ENCODE assay signal across 8 cellular contexts in genomic region chr6:68778356-68779020, GRCh38.
DNase-seq lines count a peak whose midpoint lies in the region; ATAC-seq, FAIRE-seq and TF ChIP-seq lines count a peak whose summit lies in the region.

No MANE protein-coding gene starts in this region.

- H3K9ac ChIP-seq in DND-41 (ENCODE audit: low read depth, low read length), result no peak overlapping the region
- no peak overlapping the region for H3K9ac ChIP-seq in H1 (replicated peaks in 1 of 4; ENCODE audit: extremely low read depth in 1 of 4, low read depth in 3 of 4, low read length in 3 of 4)

- peak; percentile 94 to 96 for TF ChIP-seq RAD21 in H1 (IDR thresholded peaks at IDR 0.05 in 1 of 2, conservative IDR thresholded peaks at IDR 0.05 in 1 of 2; ENCODE audit: low read depth in 2 of 2, low read length in 2 of 2)

- no peak overlapping the region for H3K56ac ChIP-seq in H1 (replicated peaks; ENCODE audit: insufficient read length, low read depth, low read length)

- no peaks in the 10 kb centered on the region for H3K23me2 ChIP-seq in H1 (ENCODE audit: low read depth, low read length)

- no peak overlapping the region for H2BK15ac ChIP-seq in H1 (ENCODE audit: low read length)

- H3K4me1 ChIP-seq in DND-41 (ENCODE audit: insufficient read depth, low read length) (no peaks in the 10 kb centered on the region), OCI-LY7 (ENCODE audit: insufficient read depth, low read length, poor library complexity, severe bottlenecking) (no peaks in the 10 kb centered on the region), H1 (replicated peaks in 1 of 4; ENCODE audit: control insufficient read depth in 3 of 4, insufficient read depth in 4 of 4, low read length in 3 of 4) (no peaks in the 10 kb centered on the region), prostate gland (replicated peaks) (no peaks in the 10 kb centered on the region), stomach (peaks cover 0 to 3% (median 0%) of the 10 kb centered on the region in 4 donors)

- no peak overlapping the region for H4K8ac ChIP-seq in H1 (ENCODE audit: extremely low read depth, insufficient read depth, low read length)

- no peak overlapping the region for H4K91ac ChIP-seq in H1 (replicated peaks; ENCODE audit: insufficient read length, low read length)

- H3K9me3 ChIP-seq in DND-41 (ENCODE audit: insufficient read depth, low read length, severe bottlenecking) (no peaks in the 10 kb centered on the region), OCI-LY7 (ENCODE audit: low read length) (no peaks in the 10 kb centered on the region), H1 (ENCODE audit: insufficient read depth in 2 of 2, low read depth in 1 of 2, low read length in 1 of 2) (no peaks in the 10 kb centered on the region), prostate gland (no peaks in the 10 kb centered on the region), stomach (no peaks in the 10 kb centered on the region)

- H3K79me1 ChIP-seq in H1 (ENCODE audit: low read depth, low read length), result no peaks in the 10 kb centered on the region

- no TSS peak for BruUV-seq in OCI-LY7 (replicated peaks; lab: Mats Ljungman, UMichigan)

- no peak overlapping the region for H2BK20ac ChIP-seq in H1 (ENCODE audit: low read length)

- H4K20me1 ChIP-seq in DND-41 (ENCODE audit: insufficient read depth, low read length), result no peaks in the 10 kb centered on the region
- no peaks in the 10 kb centered on the region for H4K20me1 ChIP-seq in OCI-LY7 (ENCODE audit: insufficient read depth, low read length)
- H4K20me1 ChIP-seq in H1 (replicated peaks in 1 of 2; ENCODE audit: control insufficient read depth in 1 of 2, insufficient read depth in 2 of 2, low read length in 2 of 2), result no peaks in the 10 kb centered on the region

- no peak overlapping the region for H3K14ac ChIP-seq in H1 (ENCODE audit: insufficient read length)

- TF ChIP-seq CTCF in DND-41 (IDR thresholded peaks at IDR 0.05; ENCODE audit: borderline replicate concordance, extremely low read depth, low read length, poor library complexity, severe bottlenecking) (peak; percentile 41), OCI-LY7 (conservative IDR thresholded peaks at IDR 0.05; ENCODE audit: low read length) (peak; percentile 59), H1 (IDR thresholded peaks at IDR 0.05; ENCODE audit: control extremely low read depth in 1 of 3, insufficient read depth in 1 of 3, low read depth in 1 of 3, low read length in 3 of 3) (peak; percentile 35 to 86 (median 86)), prostate gland (IDR thresholded peaks at IDR 0.05) (peak in 1 of 4 experiments; percentile 10), stomach (IDR thresholded peaks at IDR 0.05) (peak in 2 of 7 experiments; percentile 14 to 26)

- H3K4ac ChIP-seq in H1 (replicated peaks; ENCODE audit: insufficient read length, low read depth, low read length), result no peak overlapping the region

- H3K27ac Mint-ChIP-seq in effector memory CD8-positive, alpha-beta T cell, result no peak overlapping the region

- no peaks in the 10 kb centered on the region for H3K36me3 Mint-ChIP-seq in effector memory CD8-positive, alpha-beta T cell (ENCODE audit: insufficient read depth)

- POLR2A ChIA-PET in OCI-LY7 (lab: Charles Lee), result no interaction called here
- POLR2A ChIA-PET in H1 (lab: Charles Lee; ENCODE audit: partially characterized antibody), result no interaction called here

- intact Hi-C loops in OCI-LY7 (cut with micrococcal nuclease; ENCODE audit: unreplicated experiment) (no loop called here), prostate gland (cut with DNase I) (loop anchor here (5.0 kb wide), 1 partner anchor 141 kb away; the partner anchor contains the start of gene ADGRB3), stomach (cut with DNase I; ENCODE audit: low total_unique reads) (no loop called here)

- CTCF ChIA-PET in OCI-LY7 (lab: Charles Lee; ENCODE audit: unreplicated experiment) (no interaction called here), H1 (lab: Charles Lee; ENCODE audit: partially characterized antibody) (interaction anchor here (0.6 to 6.6 kb wide), 17 partner anchors 11 to 1257 kb away, joined by 3 to 119 read pairs (median 4); partner anchors contain the start of gene ADGRB3)

- WGBS in H1 (ENCODE audit: extremely low coverage in 1 of 2, insufficient coverage in 1 of 2, insufficient read length in 1 of 2, insufficient replicate concordance in 2 of 2, low coverage in 1 of 2, low lambda C conversion rate in 2 of 2, missing lambda C conversion rate in 1 of 2), 2 experiments, result 58% methylated on average over 5 of the region's 5 CpGs; no CpG with 5 or more reads in 1 of the 2 experiments
- 51% methylated on average over 5 of the region's 5 CpGs for WGBS in prostate gland
- WGBS in stomach, 5 donors, result 42 to 45% (median 45%) methylated on average over 5 of the region's 5 CpGs

- TF ChIP-seq POLR2A in H1 (IDR thresholded peaks at IDR 0.05; ENCODE audit: control extremely low read depth in 1 of 2, low read depth in 2 of 2, low read length in 2 of 2) (no peak), prostate gland (IDR thresholded peaks at IDR 0.05) (no peak), stomach (IDR thresholded peaks at IDR 0.05) (no peak)

- H3K4me3 Mint-ChIP-seq in effector memory CD8-positive, alpha-beta T cell, result no peak overlapping the region

- H2BK12ac ChIP-seq in H1 (ENCODE audit: low read depth, low read length), result no peak overlapping the region

- H3K18ac ChIP-seq in H1 (ENCODE audit: extremely low read depth, low read length), result no peak overlapping the region

- no peak overlapping the region for H3K23ac ChIP-seq in H1 (ENCODE audit: insufficient read length)

- no peak overlapping the region for H2BK120ac ChIP-seq in H1 (replicated peaks; ENCODE audit: low read depth, low read length)

- peak; percentile 77 for FAIRE-seq in H1 (lab: Jason Lieb, UNC)

- DNase-seq in DND-41 (no peak), HS-5 (ENCODE audit: low read depth) (peak; percentile 28), OCI-LY7 (ENCODE audit: low spot score) (peak; percentile 5), H1 (ENCODE audit: low read depth in 1 of 2, low spot score in 2 of 2) (peak; percentile 7 to 50), middle frontal gyrus (ENCODE audit: extremely low spot score, low spot score) (peak; percentile 82), prostate gland (ENCODE audit: low spot score) (no peak), stomach (no peak)
- no peak for DNase-seq in effector memory CD8-positive, alpha-beta T cell

- H3K36me3 ChIP-seq in DND-41 (ENCODE audit: insufficient read depth, low read length), result no peaks in the 10 kb centered on the region
- H3K36me3 ChIP-seq in OCI-LY7 (ENCODE audit: insufficient read depth, low read length), result no peaks in the 10 kb centered on the region
- H3K36me3 ChIP-seq in H1 (ENCODE audit: control insufficient read depth in 2 of 4, insufficient read depth in 4 of 4, low read length in 3 of 4), result no peaks in the 10 kb centered on the region
- no peaks in the 10 kb centered on the region for H3K36me3 ChIP-seq in prostate gland
- no peaks in the 10 kb centered on the region for H3K36me3 ChIP-seq in stomach

- H3K4me3 ChIP-seq in DND-41 (ENCODE audit: low read depth in 1 of 2, low read length in 2 of 2) (no peak overlapping the region), OCI-LY7 (ENCODE audit: low read depth, low read length, poor library complexity, severe bottlenecking) (no peak overlapping the region), H1 (ENCODE audit: extremely low read depth in 1 of 4, insufficient read depth in 2 of 4, low read depth in 3 of 4, low read length in 4 of 4) (no peak overlapping the region), prostate gland (no peak overlapping the region), stomach (no peak overlapping the region)

- ATAC-seq in DND-41 (ENCODE audit: insufficient read depth, low read depth), result no peak
- ATAC-seq in effector memory CD8-positive, alpha-beta T cell (replicated peaks), result no peak

- no peak overlapping the region for H2BK5ac ChIP-seq in H1 (ENCODE audit: low read depth, low read length)

- no peaks in the 10 kb centered on the region for H3K79me2 ChIP-seq in DND-41 (ENCODE audit: insufficient read depth, low read length)
- no peaks in the 10 kb centered on the region for H3K79me2 ChIP-seq in OCI-LY7 (ENCODE audit: insufficient read depth, low read depth, low read length)
- no peaks in the 10 kb centered on the region for H3K79me2 ChIP-seq in H1 (ENCODE audit: control insufficient read depth in 1 of 2, insufficient read depth in 2 of 2, low read length in 2 of 2)

- H4K5ac ChIP-seq in H1 (ENCODE audit: insufficient read length, low read depth, low read length), result no peak overlapping the region

- H3K27me3 ChIP-seq in DND-41 (ENCODE audit: insufficient read depth, low read length, poor library complexity) (no peaks in the 10 kb centered on the region), H1 (replicated peaks in 1 of 4; ENCODE audit: control insufficient read depth in 3 of 4, extremely low read depth in 1 of 4, insufficient read depth in 3 of 4, low read length in 3 of 4) (no peaks in the 10 kb centered on the region), prostate gland (replicated peaks; ENCODE audit: insufficient read depth) (no peaks in the 10 kb centered on the region), stomach (no peaks in the 10 kb centered on the region)

- H2AK5ac ChIP-seq in H1 (ENCODE audit: low read depth, low read length), result no peak overlapping the region

- no peaks in the 10 kb centered on the region for H3K4me1 Mint-ChIP-seq in effector memory CD8-positive, alpha-beta T cell (ENCODE audit: low read depth in 2 of 2)

- TF ChIP-seq EP300 in H1 (IDR thresholded peaks at IDR 0.05; ENCODE audit: borderline replicate concordance in 1 of 2, low read depth in 2 of 2, low read length in 2 of 2) (no peak), stomach (IDR thresholded peaks at IDR 0.05) (no peak)

- H3K9me2 ChIP-seq in OCI-LY7 (ENCODE audit: insufficient read depth, low read length), result no peaks in the 10 kb centered on the region

- H3K4me2 ChIP-seq in DND-41 (ENCODE audit: insufficient read depth, low read length), result no peak overlapping the region
- H3K4me2 ChIP-seq in OCI-LY7 (ENCODE audit: low read length), result no peak overlapping the region
- no peak overlapping the region for H3K4me2 ChIP-seq in H1 (ENCODE audit: insufficient read depth in 1 of 2, low read depth in 2 of 2, low read length in 2 of 2)

- H2AFZ ChIP-seq in DND-41 (ENCODE audit: low read depth, low read length) (no peak overlapping the region), OCI-LY7 (ENCODE audit: low read length) (no peak overlapping the region), H1 (ENCODE audit: low read length) (no peak overlapping the region)

- H3K27ac ChIP-seq in DND-41 (ENCODE audit: low read length), result no peak overlapping the region
- no peak overlapping the region for H3K27ac ChIP-seq in OCI-LY7 (ENCODE audit: low read depth, low read length, poor library complexity, severe bottlenecking)
- H3K27ac ChIP-seq in H1 (ENCODE audit: low read depth, low read length), result no peak overlapping the region
- H3K27ac ChIP-seq in prostate gland, result no peak overlapping the region
- no peak overlapping the region for H3K27ac ChIP-seq in stomach

- H3K27me3 Mint-ChIP-seq in effector memory CD8-positive, alpha-beta T cell, result no peaks in the 10 kb centered on the region

- H3K9me3 Mint-ChIP-seq in effector memory CD8-positive, alpha-beta T cell, result peaks cover 0 to 5% of the 10 kb centered on the region in 2 donors

TF ChIP-seq in H1, 55 proteins besides CTCF, POLR2A, EP300 and RAD21 (continues in another document):
- no peak for TF ChIP-seq TAF1 (IDR thresholded peaks at IDR 0.05; ENCODE audit: low read depth, low read length)
- TF ChIP-seq SUZ12 (IDR thresholded peaks at IDR 0.05; ENCODE audit: low read length), result no peak
- TF ChIP-seq RNF2 (IDR thresholded peaks at IDR 0.05; ENCODE audit: borderline replicate concordance, low read depth, low read length, missing control alignments, poor library complexity, severe bottlenecking), result no peak

Comparison
In these comparisons a context has a peak if more than half of its experiments do, and no peak if none do; other contexts are left out.
1. DNase-seq: peak in HS-5 (single experiment), OCI-LY7 (single experiment), H1 (2 of 2) and middle frontal gyrus (single experiment); none in DND-41 (single experiment), prostate gland (single experiment), effector memory CD8-positive, alpha-beta T cell (0 of 3) and stomach (single experiment).